In the genomic region with DNA sequence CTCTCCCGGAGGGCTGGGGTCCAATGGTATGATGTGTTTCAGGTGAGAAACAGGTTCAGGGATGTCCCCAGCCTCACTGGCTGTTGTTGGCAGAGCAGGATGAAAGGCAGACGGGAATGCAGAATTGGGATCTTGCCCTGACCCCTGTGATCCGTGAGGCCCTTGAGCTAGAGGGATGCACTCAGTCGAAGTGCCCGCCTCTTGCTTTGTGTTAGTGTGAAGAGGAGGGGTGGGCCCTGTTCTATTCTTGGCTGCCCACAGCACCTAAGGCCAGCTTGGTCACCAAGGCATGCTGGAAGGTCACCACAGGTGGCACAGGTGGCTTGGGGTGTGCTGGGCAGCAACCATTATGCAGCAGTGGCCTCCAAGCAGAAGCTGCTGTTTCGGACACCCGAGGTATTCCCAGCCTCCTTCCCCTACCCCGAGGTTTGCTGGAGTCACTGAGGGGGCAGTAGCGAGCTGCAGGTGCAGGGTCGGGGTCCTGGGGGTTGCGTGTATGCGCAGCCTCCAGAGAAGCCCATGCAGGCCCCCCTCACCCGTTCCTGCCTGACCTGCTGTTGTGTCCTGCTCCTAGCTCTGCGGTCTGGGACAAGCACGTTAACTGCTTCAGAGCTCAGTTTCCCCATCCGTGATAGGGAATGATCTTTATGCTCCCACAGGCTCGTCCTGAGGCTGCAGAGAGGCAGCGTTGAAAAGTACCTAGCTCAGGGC, we compare ENCODE assay signal across 26 cellular contexts. TPM values are rescaled to one million over a fixed set of nuclear protein-coding genes. Genes with fewer than 3 reads are reported as not detected.
A peak's percentile ranks its signal among the peaks of the same experiment; 100 is the strongest.
DNase-seq lines count a peak whose midpoint lies in the region; ATAC-seq and TF ChIP-seq lines count a peak whose summit lies in the region.
"Had no signal": no experiment of that assay in that cellular context is flagged by ENCODE, and none has a peak within 500 bp of the region (broad histone marks: within the 10 kb centered on the region; RNA-seq: fewer than 3 reads in every experiment).

No MANE protein-coding gene starts in this region.

- TF ChIP-seq CTCF in Panc1 (IDR thresholded peaks at IDR 0.05) (no peak; the same call in 1 of the 2 replicates), hepatocyte (IDR thresholded peaks at IDR 0.05; ENCODE audit: poor library complexity) (no peak)

- no peaks in the 10 kb centered on the region for H3K9me2 ChIP-seq in hepatocyte (replicated peaks; ENCODE audit: insufficient read depth)

- H3K36me3 ChIP-seq in H7 (replicated peaks; ENCODE audit: control insufficient read depth, insufficient read depth, low read length) (no peaks in the 10 kb centered on the region), Panc1 (ENCODE audit: control insufficient read depth, insufficient read depth, low read length) (no peaks in the 10 kb centered on the region), hepatocyte (replicated peaks; ENCODE audit: insufficient read depth, low read depth) (no peaks in the 10 kb centered on the region)

- peaks cover 93% of the 10 kb centered on the region for H3K79me2 ChIP-seq in hepatocyte

- no peak overlapping the region for H3K4me2 ChIP-seq in hepatocyte

- intact Hi-C loops in Panc1 (cut with micrococcal nuclease; ENCODE audit: unreplicated experiment): no loop called here

- no TSS peak for BruUV-seq in Panc1 (replicated peaks; lab: Mats Ljungman, UMichigan)

- in situ Hi-C loops in Panc1 (cut with HindIII; ENCODE audit: low pct_unique_long_range_greater_than_20kb, low sequenced_read_pairs): no loop called here

- H3K27ac ChIP-seq in Panc1 (ENCODE audit: low read length) (peak overlapping the region; percentile 52), hepatocyte (no peak overlapping the region)

- no peak overlapping the region for H3K4me3 ChIP-seq in H7 (ENCODE audit: insufficient read depth, low read depth, low read length)
- no peak overlapping the region for H3K4me3 ChIP-seq in Panc1 (ENCODE audit: low read depth in 2 of 2, low read length in 2 of 2)
- H3K4me3 ChIP-seq in hepatocyte: no peak overlapping the region
- H3K4me3 ChIP-seq: lung had no signal

- H4K20me1 ChIP-seq in hepatocyte (ENCODE audit: insufficient read depth, poor library complexity, severe bottlenecking): peaks cover 43% of the 10 kb centered on the region

- no peak overlapping the region for H2AFZ ChIP-seq in hepatocyte

- H3K4me1 ChIP-seq in Panc1 (ENCODE audit: control insufficient read depth, insufficient read depth, low read length): peaks cover 84% of the 10 kb centered on the region
- peaks cover 47% of the 10 kb centered on the region for H3K4me1 ChIP-seq in hepatocyte (ENCODE audit: insufficient read depth)

- 87% methylated on average over 18 of the region's 18 CpGs for WGBS in hepatocyte (ENCODE audit: low lambda C conversion rate, missing lambda C conversion rate)

- ATAC-seq in Panc1: no peak
- ATAC-seq in GM21390 (IDR thresholded peaks at IDR 0.05; ENCODE audit: unreplicated experiment): no peak
- ATAC-seq: activated T-cell treated with anti-CD3 and anti-CD28 coated beads, Interleukin-2, amount 50 U/mL, for 4 hours; naive thymus-derived CD8-positive, alpha-beta T cell; stimulated activated naive B cell treated with anti-CD40 and anti-IgM and Interleukin-4, amounts not matched to agents 10 μg/mL and 1 μg/mL and 100 μg/mL, for 72 hours; T-cell had no signal

- POLR2A ChIA-PET in Panc1 (lab: Charles Lee): no interaction called here

- H3K9me3 ChIP-seq in Panc1 (ENCODE audit: control insufficient read depth, insufficient read depth, low read depth, low read length) (no peaks in the 10 kb centered on the region), hepatocyte (ENCODE audit: low read depth) (no peaks in the 10 kb centered on the region)

- peak; percentile 86 for DNase-seq in H7
- no peak for DNase-seq in Panc1 (ENCODE audit: low read depth, low spot score)
- peak; percentile 57 for DNase-seq in iPS-NIHi11 (ENCODE audit: low spot score)
- DNase-seq in retina: peak; percentile 60
- no peak for DNase-seq in hepatocyte (ENCODE audit: low spot score)
- DNase-seq in NCI-H226: no peak
- no peak for DNase-seq in DMS153 treated with DMSO at 0.1 percent for 48 hours (lab: John Stamatoyannopoulos, UW; ENCODE audit: unreplicated experiment)
- DNase-seq: activated CD4-positive, CD25-positive, alpha-beta regulatory T cell; activated naive CD4-positive, alpha-beta T cell; activated T-cell treated with anti-CD3 and anti-CD28 coated beads, Interleukin-2, amount 50 U/mL, for 4 hours; Calu3; HCEC 1CT; Kasumi-1; kidney; MV-4-11; naive thymus-derived CD8-positive, alpha-beta T cell; NCI-H1436 treated with DMSO at 0.1 percent for 48 hours; NCI-H2081 treated with DMSO at 0.1 percent for 48 hours; NCI-H2227 treated with DMSO at 0.1 percent for 48 hours; NCI-H69; RPMI8226; small intestine; stimulated activated naive B cell treated with anti-CD40 and anti-IgM and Interleukin-4, amounts not matched to agents 10 μg/mL and 1 μg/mL and 100 μg/mL, for 72 hours; T-cell had no signal

- CTCF ChIA-PET in Panc1 (lab: Charles Lee): interaction anchor here (1.3 kb wide), 1 partner anchor 12 kb away, joined by 3 read pairs; no protein-coding TSS in a partner anchor

- no peaks in the 10 kb centered on the region for H3K27me3 ChIP-seq in H7 (ENCODE audit: control insufficient read depth, insufficient read depth, low read length)
- no peaks in the 10 kb centered on the region for H3K27me3 ChIP-seq in Panc1 (ENCODE audit: control insufficient read depth, insufficient read depth, low read length)
- H3K27me3 ChIP-seq in hepatocyte: no peaks in the 10 kb centered on the region

RNA-seq across cellular contexts. Expression of a gene that starts 12.9 kb away (rescaled TPM):
- total RNA-seq in H7 (2014; rRNA removed; shearing (Covaris generic)): 28.3 and 28.6 TPM in 2 replicates
- 171 TPM for total RNA-seq in Panc1 (2021; ENCODE audit: unreplicated experiment)
- 357 TPM for polyA plus RNA-seq in Panc1 (2012; ENCODE audit: insufficient read length)
- total RNA-seq in hepatocyte: 34.4 and 43.9 TPM in 2 replicates
- 39.9 and 54.3 TPM in 2 replicates for polyA plus RNA-seq in hepatocyte

RNA-seq across cellular contexts. Expression of a gene that starts 53.6 kb away (rescaled TPM):
- total RNA-seq in H7 (2014; rRNA removed; shearing (Covaris generic)): 38.4 and 47.0 TPM in 2 replicates
- 53.1 TPM for total RNA-seq in Panc1 (2021; ENCODE audit: unreplicated experiment)
- 48.1 TPM for polyA plus RNA-seq in Panc1 (2012; ENCODE audit: insufficient read length)
- total RNA-seq in hepatocyte: 42.8 and 55.6 TPM in 2 replicates
- 76.2 TPM in 2 replicates for polyA plus RNA-seq in hepatocyte

Comparison
In these comparisons a context has a peak if more than half of its experiments do, and no peak if none do; other contexts are left out.
1. DNase-seq: peak in H7 (single experiment), iPS-NIHi11 (single experiment) and retina (single experiment); none in Panc1 (single experiment), hepatocyte (single experiment), NCI-H226 (single experiment) and DMS153 treated with DMSO at 0.1 percent for 48 hours (single experiment).